Comparison of ENCODE assay signal across 2 cellular contexts in genomic region chr12:41777064-41777790, GRCh38.
TF ChIP-seq lines count a peak whose summit lies in the region.

No MANE protein-coding gene starts in this region.

TF ChIP-seq in SK-N-SH treated with all-trans-retinoic acid at 6 μM for 48 hours, 23 proteins besides CTCF, POLR2A, EP300 and RAD21 (continued from another document):
- no peak for TF ChIP-seq TSHZ2 (CRISPR knock-in tag; IDR thresholded peaks at IDR 0.05)
- TF ChIP-seq BACH2 (CRISPR knock-in tag; IDR thresholded peaks at IDR 0.05; ENCODE audit: borderline replicate concordance) = no peak
- no peak for TF ChIP-seq OSR1 (CRISPR knock-in tag; IDR thresholded peaks at IDR 0.05)
- no peak for TF ChIP-seq ARNTL (CRISPR knock-in tag; IDR thresholded peaks at IDR 0.05; ENCODE audit: borderline replicate concordance, low read depth)
- no peak for TF ChIP-seq PPARA (CRISPR knock-in tag; IDR thresholded peaks at IDR 0.05; ENCODE audit: borderline replicate concordance)
- TF ChIP-seq SNAI2 (CRISPR knock-in tag; IDR thresholded peaks at IDR 0.05) = no peak
- no peak for TF ChIP-seq RARB (CRISPR knock-in tag; IDR thresholded peaks at IDR 0.05)
- TF ChIP-seq ESRRG (CRISPR knock-in tag; IDR thresholded peaks at IDR 0.05) = no peak
TF ChIP-seq in SK-N-SH treated with all-trans-retinoic acid at 6 μM for 48 hours: peak in this region for 0.

TF ChIP-seq in SK-N-SH, 30 proteins besides CTCF, POLR2A, EP300 and RAD21 (continued from another document):
- TF ChIP-seq IRF3 (IDR thresholded peaks at IDR 0.05; ENCODE audit: low read depth, low read length) (no peak), POLR2AphosphoS5 (IDR thresholded peaks at IDR 0.05; ENCODE audit: low read depth, low read length) (no peak), USF1 (IDR thresholded peaks at IDR 0.05; ENCODE audit: borderline replicate concordance, low read depth) (no peak), PBX3 (IDR thresholded peaks at IDR 0.05) (no peak)
TF ChIP-seq in SK-N-SH: peak in this region for 0.
